23 cellular contexts compared by ENCODE assay signal in the genomic region with DNA sequence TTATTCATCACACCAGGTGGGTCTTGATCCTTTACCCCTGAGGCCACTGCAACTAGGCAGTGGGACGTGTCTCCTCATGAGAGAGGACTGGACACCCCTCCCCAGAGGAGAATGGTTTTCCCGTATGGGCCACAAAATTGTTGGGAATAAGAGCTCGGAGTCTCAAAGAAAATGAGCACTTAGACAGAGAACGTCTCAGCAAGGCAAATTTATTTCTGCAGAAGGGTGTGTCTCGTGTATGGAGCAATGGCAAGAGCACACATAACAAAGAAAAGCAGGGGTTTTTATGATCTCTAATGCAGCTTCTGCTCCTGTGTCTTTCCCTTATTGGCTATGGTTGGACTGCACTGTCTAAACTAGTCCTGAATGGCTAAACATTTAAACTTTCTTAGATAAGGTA.
DNase-seq lines count a peak whose midpoint lies in the region; TF ChIP-seq lines count a peak whose summit lies in the region.
"Had no signal": no experiment of that assay in that cellular context is flagged by ENCODE, and none has a peak within 500 bp of the region (broad histone marks: within the 10 kb centered on the region; RNA-seq: fewer than 3 reads in every experiment).

No MANE protein-coding gene starts in this region.

- H3K27me3 ChIP-seq in fibroblast of lung (ENCODE audit: control insufficient read depth, insufficient read depth, low read length) (no peaks in the 10 kb centered on the region), mesendoderm (ENCODE audit: insufficient read depth, low read length, poor library complexity) (no peaks in the 10 kb centered on the region), vagina (no peaks in the 10 kb centered on the region)
- H3K27me3 ChIP-seq: MG63 had no signal

- no peaks in the 10 kb centered on the region for H3K79me1 ChIP-seq in mesendoderm (ENCODE audit: low read length)

- no peaks in the 10 kb centered on the region for H3K4me1 Mint-ChIP-seq in activated T-helper 1 cell treated with anti-CD3 and anti-CD28 coated beads, Interleukin-12 subunit alpha, Interleukin-12 subunit beta, Interleukin-2, Interleukin-4 antibody, amounts not matched to agents 30 ng/mL and 10 ng/mL and 1 ng/mL, durations not matched to agents 14 hours and 24 hours and 36 hours (ENCODE audit: low read depth)
- H3K4me1 Mint-ChIP-seq: CD4-positive, alpha-beta memory T cell had no signal

- H3K36me3 ChIP-seq in HEK293 (ENCODE audit: control insufficient read depth in 2 of 2, insufficient read depth in 1 of 2, low read length in 2 of 2) (no peaks in the 10 kb centered on the region), fibroblast of lung (ENCODE audit: control insufficient read depth, insufficient read depth, low read length) (no peaks in the 10 kb centered on the region), mesendoderm (ENCODE audit: control insufficient read depth, insufficient read depth, low read length) (no peaks in the 10 kb centered on the region), vagina (no peaks in the 10 kb centered on the region)
- H3K36me3 ChIP-seq: MG63 had no signal

- H3K9me3 Mint-ChIP-seq in activated T-helper 1 cell treated with anti-CD3 and anti-CD28 coated beads, Interleukin-12 subunit alpha, Interleukin-12 subunit beta, Interleukin-2, Interleukin-4 antibody, amounts not matched to agents 30 ng/mL and 10 ng/mL and 1 ng/mL, durations not matched to agents 14 hours and 24 hours and 36 hours, result peaks cover 31% of the 10 kb centered on the region

- no peak overlapping the region for H2BK5ac ChIP-seq in mesendoderm (ENCODE audit: low read length)

- H3K27ac Mint-ChIP-seq in activated T-helper 1 cell treated with anti-CD3 and anti-CD28 coated beads, Interleukin-12 subunit alpha, Interleukin-12 subunit beta, Interleukin-2, Interleukin-4 antibody, amounts not matched to agents 30 ng/mL and 10 ng/mL and 1 ng/mL, durations not matched to agents 14 hours and 24 hours and 36 hours, result peak overlapping the region; percentile 10
- H3K27ac Mint-ChIP-seq: CD4-positive, alpha-beta memory T cell had no signal

- H2AK5ac ChIP-seq in mesendoderm (ENCODE audit: low read length), result no peak overlapping the region

- no peak overlapping the region for H3K18ac ChIP-seq in mesendoderm (ENCODE audit: low read length)

- no peak overlapping the region for H4K8ac ChIP-seq in mesendoderm (ENCODE audit: low read depth, low read length)

- POLR2A ChIA-PET in HEK293 (lab: Yijun Ruan, JAX), result no interaction called here

- H4K20me1 ChIP-seq in fibroblast of lung (ENCODE audit: control insufficient read depth, extremely low read depth, insufficient read depth, low read length), result no peaks in the 10 kb centered on the region

- H3K4ac ChIP-seq in mesendoderm (ENCODE audit: low read depth, low read length), result no peak overlapping the region

- H3K9ac ChIP-seq in fibroblast of lung (ENCODE audit: insufficient read depth, low read length), result no peak overlapping the region
- no peak overlapping the region for H3K9ac ChIP-seq in mesendoderm (ENCODE audit: low read length)

- no peak for TF ChIP-seq CTCF in HEK293 (tag by site-specific recombination; IDR thresholded peaks at IDR 0.05)
- no peak for TF ChIP-seq CTCF in fibroblast of lung (conservative IDR thresholded peaks at IDR 0.05 in 1 of 2, IDR thresholded peaks at IDR 0.05 in 1 of 2; ENCODE audit: low read depth in 1 of 2, low read length in 2 of 2)
- no peak for TF ChIP-seq CTCF in vagina (IDR thresholded peaks at IDR 0.05)

- WGBS in mesendoderm (ENCODE audit: extremely low coverage, insufficient coverage, low lambda C conversion rate), result no CpG with 5 or more reads among the region's 5 CpGs

- DNase-seq in activated T-helper 1 cell treated with anti-CD3 and anti-CD28 coated beads, Interleukin-12 subunit alpha, Interleukin-12 subunit beta, Interleukin-2, Interleukin-4 antibody, amounts not matched to agents 30 ng/mL and 10 ng/mL and 1 ng/mL, durations not matched to agents 14 hours and 24 hours and 36 hours (ENCODE audit: low spot score), result no peak
- peak; percentile 2 to 4 for DNase-seq in fibroblast of lung (ENCODE audit: low read depth in 2 of 2)
- DNase-seq in mesendoderm, result peak; percentile 28
- no peak for DNase-seq in activated naive CD4-positive, alpha-beta T cell treated with Interleukin-2 at 50 U/mL for 16 hours
- DNase-seq in vagina (ENCODE audit: extremely low spot score in 2 of 2), result no peak
- DNase-seq in amygdala (lab: John Stamatoyannopoulos, UW), result no peak
- DNase-seq: C1 segment of cervical spinal cord; CD4-positive, alpha-beta memory T cell; COR-L47; DND-41; H9; IMR-90; KG1; MG63; NCI-H1105 treated with DMSO at 0.1 percent for 48 hours; NCI-H146; NCI-H1930; NCI-H345; NCI-H524; NCI-H748 treated with DMSO at 0.1 percent for 48 hours; SIG-M5 had no signal

- H3K4me2 ChIP-seq in fibroblast of lung (ENCODE audit: extremely low read depth, insufficient read depth, low read length), result no peak overlapping the region
- no peak overlapping the region for H3K4me2 ChIP-seq in mesendoderm (ENCODE audit: low read length)

- no peak overlapping the region for H3K23ac ChIP-seq in mesendoderm (ENCODE audit: low read length)

- no peak for TF ChIP-seq POLR2A in vagina (IDR thresholded peaks at IDR 0.05)

- H2AFZ ChIP-seq in fibroblast of lung (ENCODE audit: low read length), result no peak overlapping the region

- CTCF ChIA-PET in HEK293 (lab: Yijun Ruan, JAX), result no interaction called here

- no peaks in the 10 kb centered on the region for H3K27me3 Mint-ChIP-seq in activated T-helper 1 cell treated with anti-CD3 and anti-CD28 coated beads, Interleukin-12 subunit alpha, Interleukin-12 subunit beta, Interleukin-2, Interleukin-4 antibody, amounts not matched to agents 30 ng/mL and 10 ng/mL and 1 ng/mL, durations not matched to agents 14 hours and 24 hours and 36 hours (ENCODE audit: insufficient read depth)
- H3K27me3 Mint-ChIP-seq: CD4-positive, alpha-beta memory T cell had no signal

- no peak overlapping the region for H3K56ac ChIP-seq in mesendoderm (ENCODE audit: low read length)

- no peak overlapping the region for H3K4me3 Mint-ChIP-seq in activated T-helper 1 cell treated with anti-CD3 and anti-CD28 coated beads, Interleukin-12 subunit alpha, Interleukin-12 subunit beta, Interleukin-2, Interleukin-4 antibody, amounts not matched to agents 30 ng/mL and 10 ng/mL and 1 ng/mL, durations not matched to agents 14 hours and 24 hours and 36 hours
- H3K4me3 Mint-ChIP-seq: CD4-positive, alpha-beta memory T cell; H9 had no signal

- no peak overlapping the region for H2BK15ac ChIP-seq in mesendoderm (replicated peaks; ENCODE audit: low read depth)

- no peaks in the 10 kb centered on the region for H3K36me3 Mint-ChIP-seq in activated T-helper 1 cell treated with anti-CD3 and anti-CD28 coated beads, Interleukin-12 subunit alpha, Interleukin-12 subunit beta, Interleukin-2, Interleukin-4 antibody, amounts not matched to agents 30 ng/mL and 10 ng/mL and 1 ng/mL, durations not matched to agents 14 hours and 24 hours and 36 hours (ENCODE audit: low read depth)
- H3K36me3 Mint-ChIP-seq: CD4-positive, alpha-beta memory T cell had no signal

- H3K4me3 ChIP-seq in HEK293 (ENCODE audit: low read depth, low read length), result no peak overlapping the region
- no peak overlapping the region for H3K4me3 ChIP-seq in fibroblast of lung (replicated peaks in 1 of 4; ENCODE audit: control extremely low read depth in 1 of 4, insufficient read depth in 1 of 4, low read depth in 3 of 4, low read length in 4 of 4)
- H3K4me3 ChIP-seq in mesendoderm (ENCODE audit: low read length), result no peak overlapping the region
- no peak overlapping the region for H3K4me3 ChIP-seq in vagina
- H3K4me3 ChIP-seq: MG63, SK-N-MC had no signal

- H3K79me2 ChIP-seq in fibroblast of lung (ENCODE audit: control insufficient read depth, insufficient read depth, low read length) (no peaks in the 10 kb centered on the region), mesendoderm (ENCODE audit: control insufficient read depth, insufficient read depth, low read length) (no peaks in the 10 kb centered on the region)

- H3K27ac ChIP-seq in HEK293 (ENCODE audit: extremely low read depth, low read depth, low read length) (no peak overlapping the region), fibroblast of lung (ENCODE audit: insufficient read depth, low read length) (no peak overlapping the region), mesendoderm (ENCODE audit: low read depth, low read length) (no peak overlapping the region), vagina (no peak overlapping the region)
- H3K27ac ChIP-seq: SK-N-MC had no signal

- no peaks in the 10 kb centered on the region for H3K9me3 ChIP-seq in HEK293 (ENCODE audit: control insufficient read depth, insufficient read depth, low read depth, low read length)
- no peaks in the 10 kb centered on the region for H3K9me3 ChIP-seq in fibroblast of lung (ENCODE audit: control insufficient read depth, insufficient read depth, low read depth, low read length)
- peaks cover 5% of the 10 kb centered on the region for H3K9me3 ChIP-seq in vagina
- H3K9me3 ChIP-seq: MG63 had no signal

- no peak overlapping the region for H2BK120ac ChIP-seq in mesendoderm (ENCODE audit: low read depth, low read length)

- intact Hi-C loops in activated T-helper 1 cell treated with anti-CD3 and anti-CD28 coated beads, Interleukin-12 subunit alpha, Interleukin-12 subunit beta, Interleukin-2, Interleukin-4 antibody, amounts not matched to agents 30 ng/mL and 10 ng/mL and 1 ng/mL, durations not matched to agents 14 hours and 24 hours and 36 hours (cut with micrococcal nuclease), result no loop called here
- intact Hi-C loops in vagina (cut with DNase I), result no loop called here

- H3K4me1 ChIP-seq in HEK293 (ENCODE audit: control insufficient read depth, insufficient read depth, low read length), result no peaks in the 10 kb centered on the region
- no peaks in the 10 kb centered on the region for H3K4me1 ChIP-seq in fibroblast of lung (ENCODE audit: control insufficient read depth, extremely low read depth, insufficient read depth, low read length)
- H3K4me1 ChIP-seq in mesendoderm (ENCODE audit: control insufficient read depth, low read depth, low read length), result no peaks in the 10 kb centered on the region
- no peaks in the 10 kb centered on the region for H3K4me1 ChIP-seq in vagina

- no peak overlapping the region for H4K5ac ChIP-seq in mesendoderm (ENCODE audit: low read length)

TF ChIP-seq in HEK293, 187 proteins besides CTCF, POLR2A, EP300 and RAD21:
- TF ChIP-seq SETDB1 (IDR thresholded peaks at IDR 0.05; ENCODE audit: insufficient read length, low read length), result peak; percentile 86
- no peak for TF ChIP-seq ZFHX2 (tag by site-specific recombination; conservative IDR thresholded peaks at IDR 0.05)
- TF ChIP-seq TRIM28 (IDR thresholded peaks at IDR 0.05; ENCODE audit: borderline replicate concordance, low read length), result peak; percentile 84; the same call in 1 of the 2 replicates

Comparison
In these comparisons a context has a peak if more than half of its experiments do, and no peak if none do; other contexts are left out.
1. DNase-seq: peak in fibroblast of lung (2 of 2) and mesendoderm (single experiment); none in activated T-helper 1 cell treated with anti-CD3 and anti-CD28 coated beads, Interleukin-12 subunit alpha, Interleukin-12 subunit beta, Interleukin-2, Interleukin-4 antibody, amounts not matched to agents 30 ng/mL and 10 ng/mL and 1 ng/mL, durations not matched to agents 14 hours and 24 hours and 36 hours (single experiment), activated naive CD4-positive, alpha-beta T cell treated with Interleukin-2 at 50 U/mL for 16 hours (single experiment), vagina (0 of 2) and amygdala (0 of 56).